Comparison of ENCODE assay signal across 25 cellular contexts in genomic region chr12:95107362-95107761, GRCh38.
"Had no signal": no experiment of that assay in that cellular context is flagged by ENCODE, and none has a peak within 500 bp of the region (broad histone marks: within the 10 kb centered on the region; RNA-seq: fewer than 3 reads in every experiment).

No MANE protein-coding gene starts in this region.

- H3K36me3 ChIP-seq: spleen, uterus had no signal

- H3K9me3 ChIP-seq: gastroesophageal sphincter, ovary, psoas muscle, spleen, thoracic aorta, tibial nerve, upper lobe of right lung, uterus had no signal

- ATAC-seq: effector memory CD8-positive, alpha-beta T cell; esophagus mucosa; foreskin keratinocyte; gastroesophageal sphincter; left ventricle myocardium superior; natural killer cell; psoas muscle; right cardiac atrium; stimulated activated memory B cell treated with anti-CD40 and anti-IgM and Interleukin-4, amounts not matched to agents 10 μg/mL and 1 μg/mL and 100 μg/mL, for 72 hours; upper lobe of right lung had no signal

- H3K27me3 Mint-ChIP-seq: effector memory CD8-positive, alpha-beta T cell; memory B cell; stimulated activated memory B cell treated with anti-CD40 and anti-IgM and Interleukin-4, amounts not matched to agents 10 μg/mL and 1 μg/mL and 100 μg/mL, for 72 hours; stimulated activated naive CD8-positive, alpha-beta T cell treated with anti-CD3 and anti-CD28 coated beads, Interleukin-15, Interleukin-2, amounts not matched to agents 100 ng/mL and 50 ng/mL, for 24 hours had no signal

- H3K27me3 ChIP-seq: foreskin keratinocyte, gastroesophageal sphincter, ovary, spleen, tibial nerve, upper lobe of right lung, uterus had no signal

- DNase-seq: cortex of kidney; effector memory CD8-positive, alpha-beta T cell; foreskin keratinocyte; hypothalamus; immature natural killer cell; left ventricle myocardium superior; natural killer cell; occipital lobe; ovary; posterior cingulate gyrus; psoas muscle; right cardiac atrium; spleen; stimulated activated CD4-positive, alpha-beta T cell treated with anti-CD3 and anti-CD28 coated beads, Interleukin-4, amount 100 ng/mL, for 4 hours; upper lobe of right lung; uterus had no signal

- H3K4me3 ChIP-seq: gastroesophageal sphincter, lung, ovary, psoas muscle, skin epidermis, spleen, thoracic aorta, tibial nerve, upper lobe of right lung, uterus had no signal

- H3K27ac Mint-ChIP-seq: effector memory CD8-positive, alpha-beta T cell; immature natural killer cell; memory B cell; natural killer cell; stimulated activated memory B cell treated with anti-CD40 and anti-IgM and Interleukin-4, amounts not matched to agents 10 μg/mL and 1 μg/mL and 100 μg/mL, for 72 hours; stimulated activated naive CD8-positive, alpha-beta T cell treated with anti-CD3 and anti-CD28 coated beads, Interleukin-15, Interleukin-2, amounts not matched to agents 100 ng/mL and 50 ng/mL, for 24 hours had no signal

- H3K36me3 Mint-ChIP-seq: immature natural killer cell; natural killer cell; stimulated activated memory B cell treated with anti-CD40 and anti-IgM and Interleukin-4, amounts not matched to agents 10 μg/mL and 1 μg/mL and 100 μg/mL, for 72 hours had no signal

- H3K9me3 Mint-ChIP-seq: effector memory CD8-positive, alpha-beta T cell; immature natural killer cell; memory B cell; natural killer cell; stimulated activated memory B cell treated with anti-CD40 and anti-IgM and Interleukin-4, amounts not matched to agents 10 μg/mL and 1 μg/mL and 100 μg/mL, for 72 hours; stimulated activated naive CD8-positive, alpha-beta T cell treated with anti-CD3 and anti-CD28 coated beads, Interleukin-15, Interleukin-2, amounts not matched to agents 100 ng/mL and 50 ng/mL, for 24 hours had no signal

- H3K4me1 Mint-ChIP-seq: immature natural killer cell, natural killer cell had no signal

- H3K4me3 Mint-ChIP-seq: effector memory CD8-positive, alpha-beta T cell; immature natural killer cell; memory B cell; natural killer cell; stimulated activated memory B cell treated with anti-CD40 and anti-IgM and Interleukin-4, amounts not matched to agents 10 μg/mL and 1 μg/mL and 100 μg/mL, for 72 hours; stimulated activated naive CD8-positive, alpha-beta T cell treated with anti-CD3 and anti-CD28 coated beads, Interleukin-15, Interleukin-2, amounts not matched to agents 100 ng/mL and 50 ng/mL, for 24 hours had no signal

- H3K27ac ChIP-seq: foreskin keratinocyte, gastroesophageal sphincter, ovary, psoas muscle, skin epidermis, spleen, thoracic aorta, tibial nerve, upper lobe of right lung, uterus had no signal

- H3K4me1 ChIP-seq: spleen, tibial nerve, upper lobe of right lung, uterus had no signal
